In the genomic region with DNA sequence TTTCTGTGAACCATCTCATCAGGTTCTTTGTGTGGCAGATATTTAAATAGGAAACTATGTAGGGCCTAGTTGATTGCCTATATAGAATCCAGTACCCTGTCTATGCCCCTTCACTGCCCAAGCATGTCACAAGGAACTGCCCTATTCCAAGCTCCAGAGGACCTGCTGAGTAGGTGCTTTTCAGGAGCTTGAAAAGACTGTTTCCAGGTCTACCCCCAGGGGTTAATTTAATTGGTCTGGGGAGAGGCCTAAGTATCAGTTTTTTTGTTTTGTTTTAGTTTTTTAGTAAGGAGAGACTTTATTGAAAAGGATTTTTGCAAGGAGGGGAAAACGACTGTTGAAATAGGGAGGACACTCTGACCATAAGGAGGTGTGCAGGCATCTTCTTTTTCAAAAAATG, we compare ENCODE assay signal across 1 cellular context.
TF ChIP-seq lines count a peak whose summit lies in the region.

No MANE protein-coding gene starts in this region.

TF ChIP-seq in GM23338, 12 proteins besides CTCF, POLR2A, EP300 and RAD21 (continued from another document):
- TF ChIP-seq, protein P1, sequence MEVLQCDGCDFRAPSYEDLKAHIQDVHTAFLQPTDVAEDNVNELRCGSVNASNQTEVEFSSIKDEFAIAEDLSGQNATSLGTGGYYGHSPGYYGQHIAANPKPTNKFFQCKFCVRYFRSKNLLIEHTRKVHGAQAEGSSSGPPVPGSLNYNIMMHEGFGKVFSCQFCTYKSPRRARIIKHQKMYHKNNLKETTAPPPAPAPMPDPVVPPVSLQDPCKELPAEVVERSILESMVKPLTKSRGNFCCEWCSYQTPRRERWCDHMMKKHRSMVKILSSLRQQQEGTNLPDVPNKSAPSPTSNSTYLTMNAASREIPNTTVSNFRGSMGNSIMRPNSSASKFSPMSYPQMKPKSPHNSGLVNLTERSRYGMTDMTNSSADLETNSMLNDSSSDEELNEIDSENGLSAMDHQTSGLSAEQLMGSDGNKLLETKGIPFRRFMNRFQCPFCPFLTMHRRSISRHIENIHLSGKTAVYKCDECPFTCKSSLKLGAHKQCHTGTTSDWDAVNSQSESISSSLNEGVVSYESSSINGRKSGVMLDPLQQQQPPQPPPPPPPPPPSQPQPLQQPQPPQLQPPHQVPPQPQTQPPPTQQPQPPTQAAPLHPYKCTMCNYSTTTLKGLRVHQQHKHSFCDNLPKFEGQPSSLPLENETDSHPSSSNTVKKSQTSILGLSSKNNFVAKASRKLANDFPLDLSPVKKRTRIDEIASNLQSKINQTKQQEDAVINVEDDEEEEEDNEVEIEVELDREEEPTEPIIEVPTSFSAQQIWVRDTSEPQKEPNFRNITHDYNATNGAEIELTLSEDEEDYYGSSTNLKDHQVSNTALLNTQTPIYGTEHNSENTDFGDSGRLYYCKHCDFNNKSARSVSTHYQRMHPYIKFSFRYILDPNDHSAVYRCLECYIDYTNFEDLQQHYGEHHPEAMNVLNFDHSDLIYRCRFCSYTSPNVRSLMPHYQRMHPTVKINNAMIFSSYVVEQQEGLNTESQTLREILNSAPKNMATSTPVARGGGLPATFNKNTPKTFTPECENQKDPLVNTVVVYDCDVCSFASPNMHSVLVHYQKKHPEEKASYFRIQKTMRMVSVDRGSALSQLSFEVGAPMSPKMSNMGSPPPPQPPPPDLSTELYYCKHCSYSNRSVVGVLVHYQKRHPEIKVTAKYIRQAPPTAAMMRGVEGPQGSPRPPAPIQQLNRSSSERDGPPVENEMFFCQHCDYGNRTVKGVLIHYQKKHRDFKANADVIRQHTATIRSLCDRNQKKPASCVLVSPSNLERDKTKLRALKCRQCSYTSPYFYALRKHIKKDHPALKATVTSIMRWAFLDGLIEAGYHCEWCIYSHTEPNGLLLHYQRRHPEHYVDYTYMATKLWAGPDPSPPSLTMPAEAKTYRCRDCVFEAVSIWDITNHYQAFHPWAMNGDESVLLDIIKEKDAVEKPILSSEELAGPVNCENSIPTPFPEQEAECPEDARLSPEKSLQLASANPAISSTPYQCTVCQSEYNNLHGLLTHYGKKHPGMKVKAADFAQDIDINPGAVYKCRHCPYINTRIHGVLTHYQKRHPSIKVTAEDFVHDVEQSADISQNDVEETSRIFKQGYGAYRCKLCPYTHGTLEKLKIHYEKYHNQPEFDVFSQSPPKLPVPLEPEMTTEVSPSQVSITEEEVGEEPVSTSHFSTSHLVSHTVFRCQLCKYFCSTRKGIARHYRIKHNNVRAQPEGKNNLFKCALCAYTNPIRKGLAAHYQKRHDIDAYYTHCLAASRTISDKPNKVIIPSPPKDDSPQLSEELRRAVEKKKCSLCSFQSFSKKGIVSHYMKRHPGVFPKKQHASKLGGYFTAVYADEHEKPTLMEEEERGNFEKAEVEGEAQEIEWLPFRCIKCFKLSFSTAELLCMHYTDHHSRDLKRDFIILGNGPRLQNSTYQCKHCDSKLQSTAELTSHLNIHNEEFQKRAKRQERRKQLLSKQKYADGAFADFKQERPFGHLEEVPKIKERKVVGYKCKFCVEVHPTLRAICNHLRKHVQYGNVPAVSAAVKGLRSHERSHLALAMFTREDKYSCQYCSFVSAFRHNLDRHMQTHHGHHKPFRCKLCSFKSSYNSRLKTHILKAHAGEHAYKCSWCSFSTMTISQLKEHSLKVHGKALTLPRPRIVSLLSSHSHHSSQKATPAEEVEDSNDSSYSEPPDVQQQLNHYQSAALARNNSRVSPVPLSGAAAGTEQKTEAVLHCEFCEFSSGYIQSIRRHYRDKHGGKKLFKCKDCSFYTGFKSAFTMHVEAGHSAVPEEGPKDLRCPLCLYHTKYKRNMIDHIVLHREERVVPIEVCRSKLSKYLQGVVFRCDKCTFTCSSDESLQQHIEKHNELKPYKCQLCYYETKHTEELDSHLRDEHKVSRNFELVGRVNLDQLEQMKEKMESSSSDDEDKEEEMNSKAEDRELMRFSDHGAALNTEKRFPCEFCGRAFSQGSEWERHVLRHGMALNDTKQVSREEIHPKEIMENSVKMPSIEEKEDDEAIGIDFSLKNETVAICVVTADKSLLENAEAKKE (CRISPR knock-in tag; IDR thresholded peaks at IDR 0.05): no peak
- TF ChIP-seq CREB1 (CRISPR knock-in tag; IDR thresholded peaks at IDR 0.05; ENCODE audit: low read depth): no peak
